20 cellular contexts compared by ENCODE assay signal in the genomic region with DNA sequence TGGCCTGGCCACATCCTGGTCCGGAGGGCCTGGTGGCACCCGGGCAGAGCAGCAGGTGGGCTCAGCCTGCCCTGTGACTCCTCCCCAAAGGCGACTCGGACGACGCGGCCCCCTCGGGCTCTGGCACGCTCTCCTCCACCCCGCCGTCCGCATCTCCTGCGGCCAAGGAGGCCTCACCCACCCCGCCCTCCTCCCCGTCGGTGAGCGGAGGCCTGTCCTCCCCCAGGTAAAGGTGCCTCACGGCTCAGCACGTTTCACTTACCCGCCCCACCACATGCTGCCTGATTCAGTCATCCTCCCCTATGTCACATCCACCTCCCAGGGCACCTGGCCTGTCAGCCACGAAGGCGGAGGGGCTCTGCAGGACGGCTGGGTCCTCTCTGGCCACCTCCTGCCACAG.
"Had no signal": no experiment of that assay in that cellular context is flagged by ENCODE, and none has a peak within 500 bp of the region (broad histone marks: within the 10 kb centered on the region; RNA-seq: fewer than 3 reads in every experiment).

No MANE protein-coding gene starts in this region.

- H3K4me3 ChIP-seq: heart right ventricle, left lung, thyroid gland had no signal

- H3K27me3 Mint-ChIP-seq: activated B cell treated with CpG ODN at 0.5 μM for 24 hours; activated CD4-positive, alpha-beta memory T cell treated with anti-CD3 and anti-CD28 coated beads for 36 hours; T-cell had no signal

- H3K4me1 ChIP-seq: thyroid gland had no signal

- H3K27ac ChIP-seq: heart right ventricle, left lung, thyroid gland had no signal

- H3K9me3 ChIP-seq: heart right ventricle, left lung, thyroid gland had no signal

- H3K27me3 ChIP-seq: heart right ventricle, left lung, thyroid gland had no signal

- ATAC-seq: heart right ventricle, left lung, SK-N-SH treated with all-trans-retinoic acid at 6 μM for 48 hours, T-cell had no signal

- H3K4me3 Mint-ChIP-seq: activated B cell treated with CpG ODN at 0.5 μM for 24 hours; activated CD4-positive, alpha-beta memory T cell treated with anti-CD3 and anti-CD28 coated beads for 36 hours; activated naive CD4-positive, alpha-beta T cell treated with anti-CD3 and anti-CD28 coated beads for 36 hours; nephron; T-cell had no signal

- H3K36me3 ChIP-seq: thyroid gland had no signal

- H3K36me3 Mint-ChIP-seq: activated CD4-positive, alpha-beta memory T cell treated with anti-CD3 and anti-CD28 coated beads for 36 hours; T-cell had no signal

- H3K27ac Mint-ChIP-seq: activated B cell treated with CpG ODN at 0.5 μM for 24 hours; activated CD4-positive, alpha-beta memory T cell treated with anti-CD3 and anti-CD28 coated beads for 36 hours; activated naive CD4-positive, alpha-beta T cell treated with anti-CD3 and anti-CD28 coated beads for 36 hours; nephron; T-cell had no signal

- DNase-seq: activated B cell treated with CpG ODN at 0.5 μM for 24 hours; activated CD4-positive, alpha-beta memory T cell treated with anti-CD3 and anti-CD28 coated beads for 36 hours; activated CD4-positive, alpha-beta T cell treated with anti-CD3 and anti-CD28 coated beads for 4 hours; activated effector memory CD4-positive, alpha-beta T cell treated with Interleukin-2 at 50 U/mL for 16 hours; activated naive CD4-positive, alpha-beta T cell treated with anti-CD3 and anti-CD28 coated beads for 36 hours; activated T-cell treated with anti-CD3 and anti-CD28 coated beads, Interleukin-2, amount 50 U/mL, for 48 hours; cerebellar nuclear complex; cortex of kidney; midbrain; nucleus accumbens; stimulated activated CD4-positive, alpha-beta T cell treated with anti-CD3 and anti-CD28 coated beads, Interleukin-4, amount 100 ng/mL, for 1 hour; stimulated activated naive CD4-positive, alpha-beta T cell treated with Interleukin-2 at 50 U/mL for 16 hours; substantia nigra; T-cell; T-helper 9 cell; thyroid gland had no signal

- H3K9me3 Mint-ChIP-seq: activated B cell treated with CpG ODN at 0.5 μM for 24 hours; activated CD4-positive, alpha-beta memory T cell treated with anti-CD3 and anti-CD28 coated beads for 36 hours; activated naive CD4-positive, alpha-beta T cell treated with anti-CD3 and anti-CD28 coated beads for 36 hours; nephron; T-cell had no signal
